ENCODE assay signal across 8 cellular contexts in genomic region chr12:122423258-122424165, GRCh38. TPM values are rescaled to one million over a fixed set of nuclear protein-coding genes. Genes with fewer than 3 reads are reported as not detected.
DNase-seq lines count a peak whose midpoint lies in the region; ATAC-seq and TF ChIP-seq lines count a peak whose summit lies in the region.

No MANE protein-coding gene starts in this region.

- POLR2A ChIA-PET in MCF 10A (lab: Yijun Ruan, JAX), result interaction anchor here (0.8 to 7.0 kb wide), 12 partner anchors 12 to 76 kb away, joined by 3 to 145 read pairs (median 6); partner anchors contain the start of gene ZCCHC8

- TF ChIP-seq CTCF in MCF 10A (IDR thresholded peaks at IDR 0.05; ENCODE audit: unreplicated experiment), result no peak

- peak overlapping the region; percentile 78 for H3K4me3 Mint-ChIP-seq in MCF 10A (ENCODE audit: unreplicated experiment)

- peaks cover 14% of the 10 kb centered on the region for H3K36me3 Mint-ChIP-seq in MCF 10A (ENCODE audit: insufficient read depth, unreplicated experiment)

- intact Hi-C loops in MCF 10A (cut with micrococcal nuclease), result loop anchor here (1.0 to 2.0 kb wide), 3 partner anchors 14 to 77 kb away; partner anchors contain the start of gene ZCCHC8

- no peak for ATAC-seq in stimulated activated naive CD8-positive, alpha-beta T cell treated with anti-CD3 and anti-CD28 coated beads, Interleukin-15, Interleukin-2, amounts not matched to agents 100 U/mL and 50 U/mL, for 24 hours
- no peak for ATAC-seq in GM19397 (IDR thresholded peaks at IDR 0.05; ENCODE audit: unreplicated experiment)

- peak overlapping the region; percentile 89 for H3K27ac Mint-ChIP-seq in MCF 10A (ENCODE audit: low read depth, unreplicated experiment)

- H3K27me3 Mint-ChIP-seq in MCF 10A (ENCODE audit: insufficient read depth, unreplicated experiment), result no peaks in the 10 kb centered on the region

- H3K9me3 Mint-ChIP-seq in MCF 10A (ENCODE audit: unreplicated experiment), result no peaks in the 10 kb centered on the region

- H3K4me1 Mint-ChIP-seq in MCF 10A (ENCODE audit: insufficient read depth, unreplicated experiment), result peaks cover 4% of the 10 kb centered on the region

- DNase-seq in stimulated activated CD4-positive, alpha-beta T cell treated with anti-CD3 and anti-CD28 coated beads, Interleukin-15, amount 100 ng/mL, for 24 hours, result peak; percentile 15
- no peak for DNase-seq in stimulated activated CD4-positive, alpha-beta T cell treated with anti-CD3 and anti-CD28 coated beads, Interleukin-2, amount 100 ng/mL, for 24 hours
- DNase-seq in NOMO-1 treated with DMSO at 0.1 percent for 48 hours (lab: John Stamatoyannopoulos, UW; ENCODE audit: unreplicated experiment) (peak; percentile 30), MCF 10A (ENCODE audit: unreplicated experiment) (peak; percentile 51), kidney tubule cell (ENCODE audit: low spot score) (peak; percentile 55), putamen (ENCODE audit: low spot score) (no peak)
- peak; percentile 7 for DNase-seq in stimulated activated naive CD8-positive, alpha-beta T cell treated with anti-CD3 and anti-CD28 coated beads, Interleukin-15, Interleukin-2, amounts not matched to agents 100 U/mL and 50 U/mL, for 24 hours

- CTCF ChIA-PET in MCF 10A (lab: Yijun Ruan, JAX), result interaction anchor here (0.5 to 3.7 kb wide), 7 partner anchors 23 to 154 kb away, joined by 3 to 38 read pairs (median 3); no protein-coding TSS in a partner anchor

- BruUV-seq in MCF 10A (replicated peaks; lab: Mats Ljungman, UMichigan), result TSS peak; percentile 76

RNA-seq across cellular contexts. Expression of gene CLIP1, which starts 1.0 kb away (rescaled TPM):
- total RNA-seq in MCF 10A (2022), result 92.6 and 115 TPM in 2 replicates

Comparison
In these comparisons a context has a peak if more than half of its experiments do, and no peak if none do; other contexts are left out.
1. DNase-seq: peak in stimulated activated CD4-positive, alpha-beta T cell treated with anti-CD3 and anti-CD28 coated beads, Interleukin-15, amount 100 ng/mL, for 24 hours (single experiment), NOMO-1 treated with DMSO at 0.1 percent for 48 hours (single experiment), MCF 10A (single experiment), kidney tubule cell (single experiment) and stimulated activated naive CD8-positive, alpha-beta T cell treated with anti-CD3 and anti-CD28 coated beads, Interleukin-15, Interleukin-2, amounts not matched to agents 100 U/mL and 50 U/mL, for 24 hours (single experiment); none in stimulated activated CD4-positive, alpha-beta T cell treated with anti-CD3 and anti-CD28 coated beads, Interleukin-2, amount 100 ng/mL, for 24 hours (0 of 2) and putamen (single experiment).